9 cellular contexts compared by ENCODE assay signal in the genomic region with DNA sequence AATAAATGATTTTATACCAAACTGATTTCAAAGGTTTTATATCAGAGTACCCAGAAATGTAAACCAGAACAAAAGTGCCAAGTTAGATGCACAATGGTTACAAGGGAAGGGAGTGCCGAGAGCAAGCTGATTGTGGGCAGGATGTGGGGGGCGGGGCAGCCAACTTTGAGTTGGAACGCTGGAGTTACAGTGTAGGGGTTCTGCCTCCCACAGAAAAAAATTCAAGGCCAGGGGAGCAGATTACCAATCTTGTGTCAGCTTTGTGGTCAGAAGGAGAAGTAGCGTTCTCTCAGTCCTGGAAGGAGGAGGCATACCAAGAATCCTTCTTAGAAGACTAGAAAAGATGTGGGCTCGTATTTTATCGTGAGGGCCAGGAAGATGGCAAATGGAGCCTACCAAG. TPM values are rescaled to one million over a fixed set of nuclear protein-coding genes. Genes with fewer than 3 reads are reported as not detected.
A peak's percentile ranks its signal among the peaks of the same experiment; 100 is the strongest.
DNase-seq lines count a peak whose midpoint lies in the region; ATAC-seq and TF ChIP-seq lines count a peak whose summit lies in the region.
"Had no signal": no experiment of that assay in that cellular context is flagged by ENCODE, and none has a peak within 500 bp of the region (broad histone marks: within the 10 kb centered on the region; RNA-seq: fewer than 3 reads in every experiment).

No MANE protein-coding gene starts in this region.

- DNase-seq in activated T-cell treated with anti-CD3 and anti-CD28 coated beads, Interleukin-2, amount 50 U/mL, for 4 hours: no peak
- no peak for DNase-seq in activated T-cell treated with anti-CD3 and anti-CD28 coated beads for 4 hours
- DNase-seq in NB4 (ENCODE audit: low read depth): peak; percentile 51
- DNase-seq in activated CD8-positive, alpha-beta T cell treated with anti-CD3 and anti-CD28 coated beads for 36 hours: peak; percentile 31
- DNase-seq in activated CD4-positive, CD25-positive, alpha-beta regulatory T cell (lab: John Stamatoyannopoulos, UW): no peak
- DNase-seq in hypothalamus (lab: John Stamatoyannopoulos, UW): no peak
- DNase-seq in DMS53 (lab: John Stamatoyannopoulos, UW): no peak

- no peak for TF ChIP-seq CTCF in NB4 (IDR thresholded peaks at IDR 0.05; ENCODE audit: low read depth, low read length)
- TF ChIP-seq CTCF in activated CD8-positive, alpha-beta T cell treated with anti-CD3 and anti-CD28 coated beads for 36 hours (IDR thresholded peaks at IDR 0.05): no peak

- POLR2A ChIA-PET in activated CD8-positive, alpha-beta T cell treated with anti-CD3 and anti-CD28 coated beads for 36 hours (lab: Charles Lee): no interaction called here

- H3K4me3 ChIP-seq in NB4 (ENCODE audit: low read depth, low read length): no peak overlapping the region

- peaks cover 20% of the 10 kb centered on the region for H3K27me3 Mint-ChIP-seq in activated T-cell treated with anti-CD3 and anti-CD28 coated beads, Interleukin-2, amount 50 U/mL, for 4 hours (ENCODE audit: low read depth)
- peaks cover 29% of the 10 kb centered on the region for H3K27me3 Mint-ChIP-seq in activated CD8-positive, alpha-beta T cell treated with anti-CD3 and anti-CD28 coated beads for 36 hours
- no peaks in the 10 kb centered on the region for H3K27me3 Mint-ChIP-seq in stimulated activated memory B cell treated with anti-CD40 and anti-IgM and Interleukin-4, amounts not matched to agents 10 μg/mL and 1 μg/mL and 100 μg/mL, for 72 hours

- peaks cover 9% of the 10 kb centered on the region for H3K4me1 Mint-ChIP-seq in activated T-cell treated with anti-CD3 and anti-CD28 coated beads, Interleukin-2, amount 50 U/mL, for 4 hours (ENCODE audit: low read depth)
- H3K4me1 Mint-ChIP-seq in activated CD8-positive, alpha-beta T cell treated with anti-CD3 and anti-CD28 coated beads for 36 hours (ENCODE audit: low read depth): peaks cover 15% of the 10 kb centered on the region
- H3K4me1 Mint-ChIP-seq in stimulated activated memory B cell treated with anti-CD40 and anti-IgM and Interleukin-4, amounts not matched to agents 10 μg/mL and 1 μg/mL and 100 μg/mL, for 72 hours: peaks cover 32% of the 10 kb centered on the region

- CTCF ChIA-PET in activated CD8-positive, alpha-beta T cell treated with anti-CD3 and anti-CD28 coated beads for 36 hours (lab: Charles Lee): interaction anchor here (1.1 to 2.2 kb wide), 15 partner anchors 8 to 1031 kb away, joined by 3 to 9 read pairs (median 4); no protein-coding TSS in a partner anchor

- no peaks in the 10 kb centered on the region for H3K36me3 Mint-ChIP-seq in activated T-cell treated with anti-CD3 and anti-CD28 coated beads, Interleukin-2, amount 50 U/mL, for 4 hours (ENCODE audit: insufficient read depth)
- H3K36me3 Mint-ChIP-seq in activated CD8-positive, alpha-beta T cell treated with anti-CD3 and anti-CD28 coated beads for 36 hours (ENCODE audit: low read depth): no peaks in the 10 kb centered on the region
- no peaks in the 10 kb centered on the region for H3K36me3 Mint-ChIP-seq in stimulated activated memory B cell treated with anti-CD40 and anti-IgM and Interleukin-4, amounts not matched to agents 10 μg/mL and 1 μg/mL and 100 μg/mL, for 72 hours

- H3K4me3 Mint-ChIP-seq in activated T-cell treated with anti-CD3 and anti-CD28 coated beads, Interleukin-2, amount 50 U/mL, for 4 hours: peak overlapping the region; percentile 34
- H3K4me3 Mint-ChIP-seq in activated CD8-positive, alpha-beta T cell treated with anti-CD3 and anti-CD28 coated beads for 36 hours: no peak overlapping the region
- no peak overlapping the region for H3K4me3 Mint-ChIP-seq in stimulated activated memory B cell treated with anti-CD40 and anti-IgM and Interleukin-4, amounts not matched to agents 10 μg/mL and 1 μg/mL and 100 μg/mL, for 72 hours

- H3K27ac Mint-ChIP-seq in activated CD8-positive, alpha-beta T cell treated with anti-CD3 and anti-CD28 coated beads for 36 hours: no peak overlapping the region
- H3K27ac Mint-ChIP-seq in stimulated activated memory B cell treated with anti-CD40 and anti-IgM and Interleukin-4, amounts not matched to agents 10 μg/mL and 1 μg/mL and 100 μg/mL, for 72 hours: peak overlapping the region; percentile 8

- no peaks in the 10 kb centered on the region for H3K9me3 Mint-ChIP-seq in activated T-cell treated with anti-CD3 and anti-CD28 coated beads, Interleukin-2, amount 50 U/mL, for 4 hours
- no peaks in the 10 kb centered on the region for H3K9me3 Mint-ChIP-seq in activated CD8-positive, alpha-beta T cell treated with anti-CD3 and anti-CD28 coated beads for 36 hours
- peaks cover 5% of the 10 kb centered on the region for H3K9me3 Mint-ChIP-seq in stimulated activated memory B cell treated with anti-CD40 and anti-IgM and Interleukin-4, amounts not matched to agents 10 μg/mL and 1 μg/mL and 100 μg/mL, for 72 hours

- TF ChIP-seq POLR2A in NB4 (IDR thresholded peaks at IDR 0.05; ENCODE audit: extremely low read depth, insufficient read length): no peak

- peak in 1 of 2 donors; percentile 14 for ATAC-seq in activated T-cell treated with anti-CD3 and anti-CD28 coated beads, Interleukin-2, amount 50 U/mL, for 4 hours
- peak; percentile 55 for ATAC-seq in activated CD8-positive, alpha-beta T cell treated with anti-CD3 and anti-CD28 coated beads for 36 hours
- no peak for ATAC-seq in stimulated activated memory B cell treated with anti-CD40 and anti-IgM and Interleukin-4, amounts not matched to agents 10 μg/mL and 1 μg/mL and 100 μg/mL, for 72 hours

- intact Hi-C loops in activated CD8-positive, alpha-beta T cell treated with anti-CD3 and anti-CD28 coated beads for 36 hours (cut with micrococcal nuclease): loop anchor here (10.0 kb wide), 1 partner anchor 745 kb away; no protein-coding TSS in a partner anchor

RNA-seq across cellular contexts. Expression of a gene that starts 15.9 kb away (rescaled TPM):
- total RNA-seq in activated T-cell treated with anti-CD3 and anti-CD28 coated beads, Interleukin-2, amount 50 U/mL, for 4 hours: not detected
- not detected for total RNA-seq in activated CD8-positive, alpha-beta T cell treated with anti-CD3 and anti-CD28 coated beads for 36 hours
- total RNA-seq: right atrium auricular region had no signal

Comparison
In these comparisons a context has a peak if more than half of its experiments do, and no peak if none do; other contexts are left out.
1. DNase-seq: peak in NB4 (single experiment) and activated CD8-positive, alpha-beta T cell treated with anti-CD3 and anti-CD28 coated beads for 36 hours (single experiment); none in activated T-cell treated with anti-CD3 and anti-CD28 coated beads, Interleukin-2, amount 50 U/mL, for 4 hours (single experiment), activated T-cell treated with anti-CD3 and anti-CD28 coated beads for 4 hours (single experiment), activated CD4-positive, CD25-positive, alpha-beta regulatory T cell (0 of 4), hypothalamus (0 of 51) and DMS53 (single experiment).